ENCODE assay signal across 9 cellular contexts in genomic region chr2:237733677-237734300, GRCh38.
A peak's percentile ranks its signal among the peaks of the same experiment; 100 is the strongest.
DNase-seq lines count a peak whose midpoint lies in the region; ATAC-seq, FAIRE-seq and TF ChIP-seq lines count a peak whose summit lies in the region.
"Had no signal": no experiment of that assay in that cellular context is flagged by ENCODE, and none has a peak within 500 bp of the region (broad histone marks: within the 10 kb centered on the region; RNA-seq: fewer than 3 reads in every experiment).

No MANE protein-coding gene starts in this region.

- FAIRE-seq in RCC 7860 (lab: Jason Lieb, UNC): no peak

- H3K27me3 Mint-ChIP-seq in activated naive CD4-positive, alpha-beta T cell treated with anti-CD3 and anti-CD28 coated beads for 36 hours (ENCODE audit: low read depth): no peaks in the 10 kb centered on the region
- H3K27me3 Mint-ChIP-seq: activated naive CD8-positive, alpha-beta T cell had no signal

- peaks cover 4% of the 10 kb centered on the region for H3K36me3 Mint-ChIP-seq in activated naive CD4-positive, alpha-beta T cell treated with anti-CD3 and anti-CD28 coated beads for 36 hours (ENCODE audit: low read depth)

- peaks cover 37% of the 10 kb centered on the region for H3K4me1 Mint-ChIP-seq in activated naive CD4-positive, alpha-beta T cell treated with anti-CD3 and anti-CD28 coated beads for 36 hours (ENCODE audit: low read depth)

- H3K9me3 ChIP-seq in HUES48 (ENCODE audit: control insufficient read depth, insufficient read depth, low read length): no peaks in the 10 kb centered on the region
- no peaks in the 10 kb centered on the region for H3K9me3 ChIP-seq in Panc1 (ENCODE audit: control insufficient read depth, insufficient read depth, low read depth, low read length)
- H3K9me3 ChIP-seq in iPS-18a (ENCODE audit: control insufficient read depth, low read depth, low read length): no peaks in the 10 kb centered on the region

- no peaks in the 10 kb centered on the region for H3K9me3 Mint-ChIP-seq in activated naive CD4-positive, alpha-beta T cell treated with anti-CD3 and anti-CD28 coated beads for 36 hours

- no peak overlapping the region for H3K9ac ChIP-seq in HUES48 (ENCODE audit: low read depth, low read length)
- H3K9ac ChIP-seq in iPS-18a (ENCODE audit: low read length): no peak overlapping the region

- peaks cover 48% of the 10 kb centered on the region for H3K4me1 ChIP-seq in HUES48 (ENCODE audit: control insufficient read depth, insufficient read depth, low read length)
- H3K4me1 ChIP-seq in Panc1 (ENCODE audit: control insufficient read depth, insufficient read depth, low read length): peaks cover 69% of the 10 kb centered on the region
- peaks cover 40% of the 10 kb centered on the region for H3K4me1 ChIP-seq in iPS-18a (ENCODE audit: control insufficient read depth, low read depth, low read length)

- H3K36me3 ChIP-seq in HUES48 (ENCODE audit: control insufficient read depth, insufficient read depth, low read length) (0 out of 2 replicates have a peak, but pooled peaks cover 5% of the 10 kb centered on the region), Panc1 (ENCODE audit: control insufficient read depth, insufficient read depth, low read length) (peaks cover 5% of the 10 kb centered on the region), iPS-18a (ENCODE audit: control insufficient read depth, low read depth, low read length) (no peaks in the 10 kb centered on the region)

- no peak overlapping the region for H3K27ac Mint-ChIP-seq in activated naive CD4-positive, alpha-beta T cell treated with anti-CD3 and anti-CD28 coated beads for 36 hours

- intact Hi-C loops in Panc1 (cut with micrococcal nuclease; ENCODE audit: unreplicated experiment) (loop anchor here (5.0 kb wide), 1 partner anchor 36 kb away; no protein-coding TSS in a partner anchor), sciatic nerve (cut with DNase I) (no loop called here)
- intact Hi-C loops in activated naive CD4-positive, alpha-beta T cell treated with anti-CD3 and anti-CD28 coated beads for 36 hours (cut with micrococcal nuclease): no loop called here

- DNase-seq in Panc1 (ENCODE audit: low read depth, low spot score) (no peak), sciatic nerve (ENCODE audit: low spot score) (no peak), RCC 7860 (ENCODE audit: low spot score) (no peak), HPDE6-E6E7 (ENCODE audit: extremely low spot score) (no peak), AG20443 (ENCODE audit: low spot score) (no peak)
- no peak for DNase-seq in activated naive CD4-positive, alpha-beta T cell treated with anti-CD3 and anti-CD28 coated beads for 36 hours

- H3K4me3 Mint-ChIP-seq in activated naive CD4-positive, alpha-beta T cell treated with anti-CD3 and anti-CD28 coated beads for 36 hours: no peak overlapping the region
- H3K4me3 Mint-ChIP-seq: activated naive CD8-positive, alpha-beta T cell had no signal

- no peaks in the 10 kb centered on the region for H3K27me3 ChIP-seq in HUES48 (ENCODE audit: control insufficient read depth, insufficient read depth, low read length)
- no peaks in the 10 kb centered on the region for H3K27me3 ChIP-seq in Panc1 (ENCODE audit: control insufficient read depth, insufficient read depth, low read length)
- no peaks in the 10 kb centered on the region for H3K27me3 ChIP-seq in iPS-18a (ENCODE audit: control insufficient read depth, insufficient read depth, low read length)

- ATAC-seq in Panc1: peak; percentile 47
- ATAC-seq in sciatic nerve: peak; percentile 20

- TF ChIP-seq CTCF in Panc1 (IDR thresholded peaks at IDR 0.05): no peak

- H3K4me3 ChIP-seq in HUES48 (ENCODE audit: low read depth, low read length) (no peak overlapping the region), Panc1 (ENCODE audit: low read depth in 2 of 2, low read length in 2 of 2) (peak overlapping the region; percentile 7 to 42; a peak in 3 of 4 replicates), iPS-18a (ENCODE audit: low read length) (no peak overlapping the region)

- CTCF ChIA-PET in Panc1 (lab: Charles Lee): interaction anchor here (0.6 to 1.2 kb wide), 4 partner anchors 18 to 96 kb away, joined by 3 to 9 read pairs (median 4); no protein-coding TSS in a partner anchor
- CTCF ChIA-PET in activated naive CD4-positive, alpha-beta T cell treated with anti-CD3 and anti-CD28 coated beads for 36 hours (lab: Charles Lee): interaction anchor here (2.2 kb wide), 1 partner anchor 12 kb away, joined by 8 read pairs; no protein-coding TSS in a partner anchor

- in situ Hi-C loops in Panc1 (cut with HindIII; ENCODE audit: low pct_unique_long_range_greater_than_20kb, low sequenced_read_pairs): no loop called here

- POLR2A ChIA-PET in Panc1 (lab: Charles Lee): interaction anchor here (0.6 to 0.7 kb wide), 5 partner anchors 25 to 1843 kb away, joined by 3 to 5 read pairs (median 4); no protein-coding TSS in a partner anchor

- no TSS peak for BruUV-seq in Panc1 (replicated peaks; lab: Mats Ljungman, UMichigan)

- peak overlapping the region; percentile 65 for H3K27ac ChIP-seq in HUES48 (ENCODE audit: low read depth, low read length)
- peak overlapping the region; percentile 90 for H3K27ac ChIP-seq in Panc1 (ENCODE audit: low read length)
- peak overlapping the region; percentile 48 for H3K27ac ChIP-seq in iPS-18a (ENCODE audit: low read length)

Comparison
In these comparisons a context has a peak if more than half of its experiments do, and no peak if none do; other contexts are left out.
1. H3K4me3 ChIP-seq: peak in Panc1 (2 of 2); none in HUES48 (single experiment) and iPS-18a (single experiment).
2. Peak in every context shown above with its lines, with median percentiles within 50 percentile points of each other: H3K27ac ChIP-seq.